ENCODE assay signal across 16 cellular contexts in genomic region chr1:27144349-27144748, GRCh38. TPM values are rescaled to one million over a fixed set of nuclear protein-coding genes. Genes with fewer than 3 reads are reported as not detected.
DNase-seq lines count a peak whose midpoint lies in the region; ATAC-seq and TF ChIP-seq lines count a peak whose summit lies in the region.
"Had no signal": no experiment of that assay in that cellular context is flagged by ENCODE, and none has a peak within 500 bp of the region (broad histone marks: within the 10 kb centered on the region; RNA-seq: fewer than 3 reads in every experiment).

No MANE protein-coding gene starts in this region.

- no peaks in the 10 kb centered on the region for H3K27me3 ChIP-seq in Peyer's patch

- no peaks in the 10 kb centered on the region for H3K36me3 ChIP-seq in Peyer's patch

- no TSS peak for BruUV-seq in Calu3 (replicated peaks; lab: Mats Ljungman, UMichigan)

- H3K4me3 ChIP-seq in Peyer's patch: no peak overlapping the region

- no peaks in the 10 kb centered on the region for H3K9me3 ChIP-seq in Peyer's patch

- no peaks in the 10 kb centered on the region for H3K27me3 Mint-ChIP-seq in Calu3 (ENCODE audit: unreplicated experiment)
- H3K27me3 Mint-ChIP-seq in glutamatergic neuron (ENCODE audit: unreplicated experiment): peaks cover 6% of the 10 kb centered on the region
- H3K27me3 Mint-ChIP-seq in progenitor cell of endocrine pancreas: no peaks in the 10 kb centered on the region

- intact Hi-C loops in Calu3 (cut with micrococcal nuclease; ENCODE audit: unreplicated experiment): no loop called here

- H3K9me3 Mint-ChIP-seq in Calu3 (ENCODE audit: low read depth, unreplicated experiment): no peaks in the 10 kb centered on the region
- H3K9me3 Mint-ChIP-seq in glutamatergic neuron (ENCODE audit: unreplicated experiment): no peaks in the 10 kb centered on the region
- H3K9me3 Mint-ChIP-seq in progenitor cell of endocrine pancreas (ENCODE audit: low read depth): no peaks in the 10 kb centered on the region

- H3K4me1 Mint-ChIP-seq in Calu3 (ENCODE audit: low read depth, unreplicated experiment) (peaks cover 44% of the 10 kb centered on the region), glutamatergic neuron (ENCODE audit: low read depth, unreplicated experiment) (peaks cover 38% of the 10 kb centered on the region), progenitor cell of endocrine pancreas (ENCODE audit: low read depth) (peaks cover 21% of the 10 kb centered on the region)

- no peak for TF ChIP-seq CTCF in Calu3 (IDR thresholded peaks at IDR 0.05; ENCODE audit: unreplicated experiment)
- TF ChIP-seq CTCF in Peyer's patch (IDR thresholded peaks at IDR 0.05): no peak
- no peak for TF ChIP-seq CTCF in glutamatergic neuron (IDR thresholded peaks at IDR 0.05; ENCODE audit: partially characterized antibody, unreplicated experiment)
- TF ChIP-seq CTCF in progenitor cell of endocrine pancreas (IDR thresholded peaks at IDR 0.05; ENCODE audit: unreplicated experiment): no peak

- H3K4me1 ChIP-seq in Peyer's patch: peaks cover 0 to 66% (median 5%) of the 10 kb centered on the region in 4 donors

- H3K4me3 Mint-ChIP-seq in Calu3 (ENCODE audit: low read depth, unreplicated experiment): peak overlapping the region; percentile 52
- H3K4me3 Mint-ChIP-seq in glutamatergic neuron (ENCODE audit: unreplicated experiment): no peak overlapping the region
- peak overlapping the region; percentile 24 for H3K4me3 Mint-ChIP-seq in progenitor cell of endocrine pancreas (ENCODE audit: low read depth)

- H3K27ac Mint-ChIP-seq in Calu3 (ENCODE audit: unreplicated experiment) (peak overlapping the region; percentile 74), glutamatergic neuron (ENCODE audit: unreplicated experiment) (peak overlapping the region; percentile 48), progenitor cell of endocrine pancreas (peak overlapping the region; percentile 54)

- DNase-seq in Calu3: peak; percentile 70
- peak in 2 of 3 donors; percentile 71 for DNase-seq in Peyer's patch
- no peak for DNase-seq in glutamatergic neuron
- DNase-seq in progenitor cell of endocrine pancreas (ENCODE audit: low spot score, unreplicated experiment): no peak
- DNase-seq in DMS153 treated with DMSO at 0.1 percent for 48 hours (lab: John Stamatoyannopoulos, UW; ENCODE audit: unreplicated experiment): no peak
- no peak for DNase-seq in stimulated activated CD4-positive, alpha-beta T cell treated with anti-CD3 and anti-CD28 coated beads, Interleukin-12 subunit alpha, Interleukin-12 subunit beta, amount 100 ng/mL, for 4 hours
- DNase-seq in CD1c-positive myeloid dendritic cell (ENCODE audit: extremely low spot score): no peak
- DNase-seq: activated CD8-positive, alpha-beta memory T cell treated with anti-CD3 and anti-CD28 coated beads for 24 hours; activated gamma-delta T cell treated with Interleukin-2 at 50 U/mL for 16 hours; caudate nucleus; head of caudate nucleus; NCI-H1694; NCI-H748 treated with DMSO at 0.1 percent for 48 hours; RPMI8226; stimulated activated CD8-positive, alpha-beta memory T cell treated with anti-CD3 and anti-CD28 coated beads, Interleukin-4, amount 100 ng/mL, for 48 hours had no signal

- ATAC-seq in GM21515 (IDR thresholded peaks at IDR 0.05; ENCODE audit: unreplicated experiment): no peak

- TF ChIP-seq POLR2A in Peyer's patch (IDR thresholded peaks at IDR 0.05): peak in 1 of 2 donors; percentile 12

- H3K27ac ChIP-seq in Peyer's patch: peak overlapping the region in 3 of 4 donors; percentile 4 to 82 (median 66)

- H3K36me3 Mint-ChIP-seq in Calu3 (ENCODE audit: insufficient read depth, unreplicated experiment) (peaks cover 4% of the 10 kb centered on the region), glutamatergic neuron (ENCODE audit: unreplicated experiment) (no peaks in the 10 kb centered on the region), progenitor cell of endocrine pancreas (ENCODE audit: insufficient read depth) (no peaks in the 10 kb centered on the region)

- CTCF ChIA-PET in Calu3 (lab: Charles Lee): interaction anchor here (0.5 to 1.7 kb wide), 5 partner anchors 8 to 34 kb away, joined by 3 to 5 read pairs (median 4); partner anchors contain the start of gene SLC9A1

RNA-seq across cellular contexts. Expression of gene SLC9A1, which starts 10.6 kb away (rescaled TPM):
- 16.4 and 17.4 TPM in 2 replicates for total RNA-seq in Calu3 (2022)
- total RNA-seq in Peyer's patch: 10 to 100 TPM in 3 of 4 donors, 1 to 10 TPM in 1; 5.8 to 68.3 (median 48.2) TPM
- 16.7 TPM for total RNA-seq in glutamatergic neuron (ENCODE audit: unreplicated experiment)
- 19.6 and 23.3 TPM in 2 replicates for total RNA-seq in progenitor cell of endocrine pancreas

Comparison
In these comparisons a context has a peak if more than half of its experiments do, and no peak if none do; other contexts are left out.
1. DNase-seq: peak in Calu3 (single experiment) and Peyer's patch (2 of 3); none in glutamatergic neuron (single experiment), progenitor cell of endocrine pancreas (single experiment), DMS153 treated with DMSO at 0.1 percent for 48 hours (single experiment), stimulated activated CD4-positive, alpha-beta T cell treated with anti-CD3 and anti-CD28 coated beads, Interleukin-12 subunit alpha, Interleukin-12 subunit beta, amount 100 ng/mL, for 4 hours (single experiment) and CD1c-positive myeloid dendritic cell (single experiment).
2. Peak in every context shown above with its lines, with median percentiles within 50 percentile points of each other: H3K27ac Mint-ChIP-seq.